1 cellular context compared by ENCODE assay signal in the genomic region with DNA sequence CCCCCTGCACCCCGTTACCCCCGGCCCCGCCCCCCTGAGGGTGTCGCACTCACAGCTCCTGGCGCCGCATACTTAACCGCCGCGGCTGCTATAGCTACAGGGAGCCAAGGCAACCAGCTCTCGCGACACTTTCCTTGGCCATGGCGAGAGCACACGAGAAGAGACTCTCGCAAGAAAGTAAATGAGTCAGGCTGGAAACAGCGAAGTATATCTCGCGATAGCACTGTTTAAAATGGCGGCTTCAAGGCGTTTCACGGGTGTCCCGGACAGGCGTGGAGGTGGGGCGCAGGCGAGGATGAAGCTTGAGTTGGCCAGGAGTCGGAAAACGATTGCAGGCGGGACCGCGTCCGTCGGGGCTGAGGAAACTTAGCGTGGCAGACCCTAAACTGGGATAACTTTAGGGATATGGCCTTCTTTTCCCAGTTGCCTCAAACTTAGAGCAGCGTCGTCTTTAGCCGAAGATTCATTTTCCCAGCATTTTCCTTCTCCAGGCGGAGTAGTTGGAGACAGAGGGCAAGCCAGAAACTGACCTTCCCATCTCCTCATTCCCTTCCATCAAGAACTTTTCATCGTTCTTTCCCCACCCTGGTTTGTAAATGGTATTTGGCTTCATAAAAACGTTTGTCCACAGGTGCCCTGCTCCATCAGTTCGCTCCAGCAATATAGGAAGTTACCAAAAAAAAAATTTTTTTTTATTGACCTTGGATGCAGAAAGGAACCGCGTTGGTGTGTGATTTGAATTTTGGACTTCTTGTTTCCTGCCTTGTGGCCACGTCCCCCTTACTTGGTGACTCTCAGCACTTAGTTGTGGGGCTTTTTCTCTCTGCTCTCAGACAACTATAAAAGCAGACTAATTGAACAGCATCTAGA.
TF ChIP-seq lines count a peak whose summit lies in the region.

No MANE protein-coding gene starts in this region.

TF ChIP-seq in K562, 482 proteins besides CTCF, POLR2A, EP300 and RAD21 (continued from another document and continues in another):
- TF ChIP-seq RBM34 (IDR thresholded peaks at IDR 0.05; ENCODE audit: borderline replicate concordance, insufficient read depth, low read length) (no peak), STAG1 (CRISPR knock-in tag; IDR thresholded peaks at IDR 0.05; ENCODE audit: borderline replicate concordance) (no peak), NCOR1 (IDR thresholded peaks at IDR 0.05) (no peak), KAT2B (IDR thresholded peaks at IDR 0.05; ENCODE audit: low read depth, low read length) (no peak), ARHGAP35 (IDR thresholded peaks at IDR 0.05; ENCODE audit: partially characterized antibody) (peak; percentile 94), FIP1L1 (IDR thresholded peaks at IDR 0.05; ENCODE audit: low read depth, low read length, poor library complexity, severe bottlenecking) (no peak), NR1H2 (CRISPR knock-in tag; IDR thresholded peaks at IDR 0.05) (0 out of 2 replicates have a peak, but pooled peaks have one; percentile 16), MCM5 (IDR thresholded peaks at IDR 0.05; ENCODE audit: low read depth) (no peak), ZNF77 (CRISPR knock-in tag; IDR thresholded peaks at IDR 0.05) (no peak), KLF16 (IDR thresholded peaks at IDR 0.05) (no peak), LARP7 (IDR thresholded peaks at IDR 0.05) (no peak), GTF2A2 (tag; IDR thresholded peaks at IDR 0.05) (no peak), ZC3H4 (CRISPR knock-in tag; IDR thresholded peaks at IDR 0.05; ENCODE audit: borderline replicate concordance) (no peak), PCBP2 (IDR thresholded peaks at IDR 0.05; ENCODE audit: low read depth, low read length, poor library complexity, severe bottlenecking) (no peak), HMG20B (CRISPR knock-in tag; IDR thresholded peaks at IDR 0.05) (no peak), THRAP3 (IDR thresholded peaks at IDR 0.05; ENCODE audit: borderline replicate concordance) (no peak), POLR2B (IDR thresholded peaks at IDR 0.05; ENCODE audit: low read depth, partially characterized antibody) (peak; percentile 94), FOSL1 (tag; conservative IDR thresholded peaks at IDR 0.05) (peak; percentile 88), BDP1 (IDR thresholded peaks at IDR 0.05; ENCODE audit: insufficient read depth, insufficient read length) (no peak), FOXJ3 (CRISPR knock-in tag; IDR thresholded peaks at IDR 0.05) (no peak), CBFA2T2 (conservative IDR thresholded peaks at IDR 0.05) (no peak), MED1 (CRISPR knock-in tag; IDR thresholded peaks at IDR 0.05; ENCODE audit: borderline replicate concordance) (no peak), MECOM (CRISPR knock-in tag; IDR thresholded peaks at IDR 0.05) (no peak), KAT8 (IDR thresholded peaks at IDR 0.05; ENCODE audit: low read depth) (peak; percentile 36; the same call in 1 of the 2 replicates), NR2C2 (CRISPR knock-in tag; IDR thresholded peaks at IDR 0.05) (0 out of 2 replicates have a peak, but pooled peaks have one; percentile 45), NR2C2 (tag; IDR thresholded peaks at IDR 0.05) (peak; percentile 16), TBL1XR1 (IDR thresholded peaks at IDR 0.05; ENCODE audit: low read length in 2 of 2) (no peak; a peak in 1 of 4 replicates), BRD4 (IDR thresholded peaks at IDR 0.05) (peak; percentile 96), GABPB2 (CRISPR knock-in tag; conservative IDR thresholded peaks at IDR 0.05) (no peak), EGR1 (conservative IDR thresholded peaks at IDR 0.05) (no peak), HMG20A (CRISPR knock-in tag; conservative IDR thresholded peaks at IDR 0.05) (no peak), NCOA2 (IDR thresholded peaks at IDR 0.05; ENCODE audit: partially characterized antibody in 2 of 2) (no peak), TEAD2 (tag; IDR thresholded peaks at IDR 0.05) (no peak), HMGN3 (IDR thresholded peaks at IDR 0.05; ENCODE audit: borderline replicate concordance, extremely low read depth, insufficient read length, low read depth, low read length) (peak; percentile 50)
- TF ChIP-seq, protein P1, sequence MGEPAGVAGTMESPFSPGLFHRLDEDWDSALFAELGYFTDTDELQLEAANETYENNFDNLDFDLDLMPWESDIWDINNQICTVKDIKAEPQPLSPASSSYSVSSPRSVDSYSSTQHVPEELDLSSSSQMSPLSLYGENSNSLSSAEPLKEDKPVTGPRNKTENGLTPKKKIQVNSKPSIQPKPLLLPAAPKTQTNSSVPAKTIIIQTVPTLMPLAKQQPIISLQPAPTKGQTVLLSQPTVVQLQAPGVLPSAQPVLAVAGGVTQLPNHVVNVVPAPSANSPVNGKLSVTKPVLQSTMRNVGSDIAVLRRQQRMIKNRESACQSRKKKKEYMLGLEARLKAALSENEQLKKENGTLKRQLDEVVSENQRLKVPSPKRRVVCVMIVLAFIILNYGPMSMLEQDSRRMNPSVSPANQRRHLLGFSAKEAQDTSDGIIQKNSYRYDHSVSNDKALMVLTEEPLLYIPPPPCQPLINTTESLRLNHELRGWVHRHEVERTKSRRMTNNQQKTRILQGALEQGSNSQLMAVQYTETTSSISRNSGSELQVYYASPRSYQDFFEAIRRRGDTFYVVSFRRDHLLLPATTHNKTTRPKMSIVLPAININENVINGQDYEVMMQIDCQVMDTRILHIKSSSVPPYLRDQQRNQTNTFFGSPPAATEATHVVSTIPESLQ (CRISPR knock-in tag; IDR thresholded peaks at IDR 0.05) = peak; percentile 62; the same call in 1 of the 2 replicates
- TF ChIP-seq, protein P2, sequence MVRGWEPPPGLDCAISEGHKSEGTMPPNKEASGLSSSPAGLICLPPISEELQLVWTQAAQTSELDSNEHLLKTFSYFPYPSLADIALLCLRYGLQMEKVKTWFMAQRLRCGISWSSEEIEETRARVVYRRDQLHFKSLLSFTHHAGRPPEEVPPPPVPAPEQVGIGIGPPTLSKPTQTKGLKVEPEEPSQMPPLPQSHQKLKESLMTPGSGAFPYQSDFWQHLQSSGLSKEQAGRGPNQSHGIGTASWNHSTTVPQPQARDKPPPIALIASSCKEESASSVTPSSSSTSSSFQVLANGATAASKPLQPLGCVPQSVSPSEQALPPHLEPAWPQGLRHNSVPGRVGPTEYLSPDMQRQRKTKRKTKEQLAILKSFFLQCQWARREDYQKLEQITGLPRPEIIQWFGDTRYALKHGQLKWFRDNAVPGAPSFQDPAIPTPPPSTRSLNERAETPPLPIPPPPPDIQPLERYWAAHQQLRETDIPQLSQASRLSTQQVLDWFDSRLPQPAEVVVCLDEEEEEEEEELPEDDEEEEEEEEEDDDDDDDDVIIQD (CRISPR knock-in tag; IDR thresholded peaks at IDR 0.05) = no peak
- TF ChIP-seq, protein P3, sequence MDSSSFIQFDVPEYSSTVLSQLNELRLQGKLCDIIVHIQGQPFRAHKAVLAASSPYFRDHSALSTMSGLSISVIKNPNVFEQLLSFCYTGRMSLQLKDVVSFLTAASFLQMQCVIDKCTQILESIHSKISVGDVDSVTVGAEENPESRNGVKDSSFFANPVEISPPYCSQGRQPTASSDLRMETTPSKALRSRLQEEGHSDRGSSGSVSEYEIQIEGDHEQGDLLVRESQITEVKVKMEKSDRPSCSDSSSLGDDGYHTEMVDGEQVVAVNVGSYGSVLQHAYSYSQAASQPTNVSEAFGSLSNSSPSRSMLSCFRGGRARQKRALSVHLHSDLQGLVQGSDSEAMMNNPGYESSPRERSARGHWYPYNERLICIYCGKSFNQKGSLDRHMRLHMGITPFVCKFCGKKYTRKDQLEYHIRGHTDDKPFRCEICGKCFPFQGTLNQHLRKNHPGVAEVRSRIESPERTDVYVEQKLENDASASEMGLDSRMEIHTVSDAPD (CRISPR knock-in tag; IDR thresholded peaks at IDR 0.05) = no peak
- TF ChIP-seq, protein P4, sequence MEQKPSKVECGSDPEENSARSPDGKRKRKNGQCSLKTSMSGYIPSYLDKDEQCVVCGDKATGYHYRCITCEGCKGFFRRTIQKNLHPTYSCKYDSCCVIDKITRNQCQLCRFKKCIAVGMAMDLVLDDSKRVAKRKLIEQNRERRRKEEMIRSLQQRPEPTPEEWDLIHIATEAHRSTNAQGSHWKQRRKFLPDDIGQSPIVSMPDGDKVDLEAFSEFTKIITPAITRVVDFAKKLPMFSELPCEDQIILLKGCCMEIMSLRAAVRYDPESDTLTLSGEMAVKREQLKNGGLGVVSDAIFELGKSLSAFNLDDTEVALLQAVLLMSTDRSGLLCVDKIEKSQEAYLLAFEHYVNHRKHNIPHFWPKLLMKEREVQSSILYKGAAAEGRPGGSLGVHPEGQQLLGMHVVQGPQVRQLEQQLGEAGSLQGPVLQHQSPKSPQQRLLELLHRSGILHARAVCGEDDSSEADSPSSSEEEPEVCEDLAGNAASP (IDR thresholded peaks at IDR 0.05) = no peak
- TF ChIP-seq, protein P5, sequence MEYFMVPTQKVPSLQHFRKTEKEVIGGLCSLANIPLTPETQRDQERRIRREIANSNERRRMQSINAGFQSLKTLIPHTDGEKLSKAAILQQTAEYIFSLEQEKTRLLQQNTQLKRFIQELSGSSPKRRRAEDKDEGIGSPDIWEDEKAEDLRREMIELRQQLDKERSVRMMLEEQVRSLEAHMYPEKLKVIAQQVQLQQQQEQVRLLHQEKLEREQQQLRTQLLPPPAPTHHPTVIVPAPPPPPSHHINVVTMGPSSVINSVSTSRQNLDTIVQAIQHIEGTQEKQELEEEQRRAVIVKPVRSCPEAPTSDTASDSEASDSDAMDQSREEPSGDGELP (CRISPR knock-in tag; IDR thresholded peaks at IDR 0.05; ENCODE audit: borderline replicate concordance) = peak; percentile 75
- TF ChIP-seq, protein P6, sequence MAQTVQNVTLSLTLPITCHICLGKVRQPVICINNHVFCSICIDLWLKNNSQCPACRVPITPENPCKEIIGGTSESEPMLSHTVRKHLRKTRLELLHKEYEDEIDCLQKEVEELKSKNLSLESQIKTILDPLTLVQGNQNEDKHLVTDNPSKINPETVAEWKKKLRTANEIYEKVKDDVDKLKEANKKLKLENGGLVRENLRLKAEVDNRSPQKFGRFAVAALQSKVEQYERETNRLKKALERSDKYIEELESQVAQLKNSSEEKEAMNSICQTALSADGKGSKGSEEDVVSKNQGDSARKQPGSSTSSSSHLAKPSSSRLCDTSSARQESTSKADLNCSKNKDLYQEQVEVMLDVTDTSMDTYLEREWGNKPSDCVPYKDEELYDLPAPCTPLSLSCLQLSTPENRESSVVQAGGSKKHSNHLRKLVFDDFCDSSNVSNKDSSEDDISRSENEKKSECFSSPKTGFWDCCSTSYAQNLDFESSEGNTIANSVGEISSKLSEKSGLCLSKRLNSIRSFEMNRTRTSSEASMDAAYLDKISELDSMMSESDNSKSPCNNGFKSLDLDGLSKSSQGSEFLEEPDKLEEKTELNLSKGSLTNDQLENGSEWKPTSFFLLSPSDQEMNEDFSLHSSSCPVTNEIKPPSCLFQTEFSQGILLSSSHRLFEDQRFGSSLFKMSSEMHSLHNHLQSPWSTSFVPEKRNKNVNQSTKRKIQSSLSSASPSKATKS (CRISPR knock-in tag; IDR thresholded peaks at IDR 0.05) = no peak
- TF ChIP-seq, protein P7, sequence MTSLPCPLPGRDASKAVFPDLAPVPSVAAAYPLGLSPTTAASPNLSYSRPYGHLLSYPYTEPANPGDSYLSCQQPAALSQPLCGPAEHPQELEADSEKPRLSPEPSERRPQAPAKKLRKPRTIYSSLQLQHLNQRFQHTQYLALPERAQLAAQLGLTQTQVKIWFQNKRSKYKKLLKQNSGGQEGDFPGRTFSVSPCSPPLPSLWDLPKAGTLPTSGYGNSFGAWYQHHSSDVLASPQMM (CRISPR knock-in tag; IDR thresholded peaks at IDR 0.05) = no peak
- TF ChIP-seq, protein P8, sequence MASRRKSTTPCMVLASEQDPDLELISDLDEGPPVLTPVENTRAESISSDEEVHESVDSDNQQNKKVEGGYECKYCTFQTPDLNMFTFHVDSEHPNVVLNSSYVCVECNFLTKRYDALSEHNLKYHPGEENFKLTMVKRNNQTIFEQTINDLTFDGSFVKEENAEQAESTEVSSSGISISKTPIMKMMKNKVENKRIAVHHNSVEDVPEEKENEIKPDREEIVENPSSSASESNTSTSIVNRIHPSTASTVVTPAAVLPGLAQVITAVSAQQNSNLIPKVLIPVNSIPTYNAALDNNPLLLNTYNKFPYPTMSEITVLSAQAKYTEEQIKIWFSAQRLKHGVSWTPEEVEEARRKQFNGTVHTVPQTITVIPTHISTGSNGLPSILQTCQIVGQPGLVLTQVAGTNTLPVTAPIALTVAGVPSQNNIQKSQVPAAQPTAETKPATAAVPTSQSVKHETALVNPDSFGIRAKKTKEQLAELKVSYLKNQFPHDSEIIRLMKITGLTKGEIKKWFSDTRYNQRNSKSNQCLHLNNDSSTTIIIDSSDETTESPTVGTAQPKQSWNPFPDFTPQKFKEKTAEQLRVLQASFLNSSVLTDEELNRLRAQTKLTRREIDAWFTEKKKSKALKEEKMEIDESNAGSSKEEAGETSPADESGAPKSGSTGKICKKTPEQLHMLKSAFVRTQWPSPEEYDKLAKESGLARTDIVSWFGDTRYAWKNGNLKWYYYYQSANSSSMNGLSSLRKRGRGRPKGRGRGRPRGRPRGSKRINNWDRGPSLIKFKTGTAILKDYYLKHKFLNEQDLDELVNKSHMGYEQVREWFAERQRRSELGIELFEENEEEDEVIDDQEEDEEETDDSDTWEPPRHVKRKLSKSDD (conservative IDR thresholded peaks at IDR 0.05; ENCODE audit: low read length) = peak; percentile 97
- TF ChIP-seq, protein P9, sequence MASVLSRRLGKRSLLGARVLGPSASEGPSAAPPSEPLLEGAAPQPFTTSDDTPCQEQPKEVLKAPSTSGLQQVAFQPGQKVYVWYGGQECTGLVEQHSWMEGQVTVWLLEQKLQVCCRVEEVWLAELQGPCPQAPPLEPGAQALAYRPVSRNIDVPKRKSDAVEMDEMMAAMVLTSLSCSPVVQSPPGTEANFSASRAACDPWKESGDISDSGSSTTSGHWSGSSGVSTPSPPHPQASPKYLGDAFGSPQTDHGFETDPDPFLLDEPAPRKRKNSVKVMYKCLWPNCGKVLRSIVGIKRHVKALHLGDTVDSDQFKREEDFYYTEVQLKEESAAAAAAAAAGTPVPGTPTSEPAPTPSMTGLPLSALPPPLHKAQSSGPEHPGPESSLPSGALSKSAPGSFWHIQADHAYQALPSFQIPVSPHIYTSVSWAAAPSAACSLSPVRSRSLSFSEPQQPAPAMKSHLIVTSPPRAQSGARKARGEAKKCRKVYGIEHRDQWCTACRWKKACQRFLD (CRISPR knock-in tag; IDR thresholded peaks at IDR 0.05) = peak; percentile 68; the same call in 1 of the 2 replicates
